Comparison of ENCODE assay signal across 10 cellular contexts in genomic region chr11:64235427-64236161, GRCh38. TPM values are rescaled to one million over a fixed set of nuclear protein-coding genes. Genes with fewer than 3 reads are reported as not detected.
DNase-seq lines count a peak whose midpoint lies in the region; ATAC-seq, FAIRE-seq and TF ChIP-seq lines count a peak whose summit lies in the region.
"Had no signal": no experiment of that assay in that cellular context is flagged by ENCODE, and none has a peak within 500 bp of the region (broad histone marks: within the 10 kb centered on the region; RNA-seq: fewer than 3 reads in every experiment).

No MANE protein-coding gene starts in this region.

- no peaks in the 10 kb centered on the region; a peak in 1 of 5 replicates for H3K27me3 ChIP-seq in HepG2 (ENCODE audit: control insufficient read depth in 1 of 2, insufficient read depth in 2 of 2, low read length in 2 of 2)
- no peaks in the 10 kb centered on the region for H3K27me3 ChIP-seq in tibial artery

- H3K79me2 ChIP-seq in HepG2 (ENCODE audit: insufficient read depth, low read length) = peaks cover 3% of the 10 kb centered on the region

- FAIRE-seq in HepG2 (lab: Jason Lieb, UNC) (no peak), D721Med (lab: Jason Lieb, UNC) (no peak)

- H3K9me3 ChIP-seq in HepG2 (ENCODE audit: low read length) = no peaks in the 10 kb centered on the region
- no peaks in the 10 kb centered on the region for H3K9me3 ChIP-seq in tibial artery

- 78% methylated on average over 1 of the region's 12 CpGs for WGBS in HepG2 (ENCODE audit: low lambda C conversion rate)

- intact Hi-C loops in activated CD4-positive, alpha-beta T cell treated with anti-CD3 and anti-CD28 coated beads, Interleukin-2, amount 10 ng/mL, durations not matched to agents 24 days and 14 days (cut with micrococcal nuclease) = no loop called here
- intact Hi-C loops in HepG2 (cut with micrococcal nuclease; ENCODE audit: unreplicated experiment) (no loop called here), tibial artery (cut with DNase I; ENCODE audit: low total_unique reads) (no loop called here)

- TF ChIP-seq EP300 in HepG2 (IDR thresholded peaks at IDR 0.05; ENCODE audit: low read depth in 2 of 2, low read length in 2 of 2) (no peak), HepG2 (CRISPR knock-in tag; IDR thresholded peaks at IDR 0.05; ENCODE audit: borderline replicate concordance) (no peak)

- peak overlapping the region; percentile 91 for H3K4me3 Mint-ChIP-seq in activated CD4-positive, alpha-beta T cell treated with anti-CD3 and anti-CD28 coated beads, Interleukin-2, amount 10 ng/mL, durations not matched to agents 24 days and 14 days

- H3K4me2 ChIP-seq in HepG2 (ENCODE audit: low read depth, low read length) = peak overlapping the region; percentile 76

- POLR2A ChIA-PET in HepG2 (lab: Yijun Ruan, JAX) = interaction anchor here (1.6 to 2.3 kb wide), 2 partner anchors 9 to 10 kb away, joined by 7 to 27 read pairs; partner anchors contain the start of genes NUDT22 and TRPT1

- no peak for TF ChIP-seq CTCF in HepG2 (CRISPR knock-in tag; IDR thresholded peaks at IDR 0.05)
- no peak for TF ChIP-seq CTCF in tibial artery (IDR thresholded peaks at IDR 0.05)
- TF ChIP-seq CTCF in D721Med (IDR thresholded peaks at IDR 0.05; ENCODE audit: insufficient read depth, missing control alignments) = no peak

- H3K27ac ChIP-seq in angular gyrus (ENCODE audit: low read depth, low read length) (peak overlapping the region; percentile 82), HepG2 (ENCODE audit: extremely low read length, insufficient read depth, low read length) (no peak overlapping the region), tibial artery (peak overlapping the region; percentile 96 to 98)

- H2AFZ ChIP-seq in HepG2 (ENCODE audit: low read length) = no peak overlapping the region

- H3K27ac Mint-ChIP-seq in activated CD4-positive, alpha-beta T cell treated with anti-CD3 and anti-CD28 coated beads, Interleukin-2, amount 10 ng/mL, durations not matched to agents 24 days and 14 days = peak overlapping the region; percentile 79

- H3K27me3 Mint-ChIP-seq in activated CD4-positive, alpha-beta T cell treated with anti-CD3 and anti-CD28 coated beads, Interleukin-2, amount 10 ng/mL, durations not matched to agents 24 days and 14 days = no peaks in the 10 kb centered on the region

- H3K36me3 Mint-ChIP-seq in activated CD4-positive, alpha-beta T cell treated with anti-CD3 and anti-CD28 coated beads, Interleukin-2, amount 10 ng/mL, durations not matched to agents 24 days and 14 days (ENCODE audit: low read depth) = peaks cover 21% of the 10 kb centered on the region

- CTCF ChIA-PET in HepG2 (lab: Yijun Ruan, JAX; ENCODE audit: low intra/inter-chr PET ratio, low total read pairs) = no interaction called here

- H3K4me1 Mint-ChIP-seq in activated CD4-positive, alpha-beta T cell treated with anti-CD3 and anti-CD28 coated beads, Interleukin-2, amount 10 ng/mL, durations not matched to agents 24 days and 14 days = peaks cover 46% of the 10 kb centered on the region

- no peaks in the 10 kb centered on the region for H4K20me1 ChIP-seq in HepG2 (ENCODE audit: insufficient read depth, low read length)

- H3K9me3 Mint-ChIP-seq in activated CD4-positive, alpha-beta T cell treated with anti-CD3 and anti-CD28 coated beads, Interleukin-2, amount 10 ng/mL, durations not matched to agents 24 days and 14 days = no peaks in the 10 kb centered on the region

- H3K36me3 ChIP-seq in HepG2 (replicated peaks in 1 of 2; ENCODE audit: control insufficient read depth in 1 of 2, insufficient read depth in 2 of 2, low read length in 2 of 2) = no peaks in the 10 kb centered on the region; a peak in 1 of 5 replicates
- H3K36me3 ChIP-seq in tibial artery = peaks cover 6 to 29% (median 16%) of the 10 kb centered on the region in 3 donors

- TF ChIP-seq RAD21 in HepG2 (CRISPR knock-in tag; IDR thresholded peaks at IDR 0.05) = no peak

- H3K9ac ChIP-seq in HepG2 (ENCODE audit: insufficient read depth, low read depth, low read length) = peak overlapping the region; percentile 58; the same call in 1 of the 2 replicates

- BruUV-seq in HepG2 (replicated peaks; lab: Mats Ljungman, UMichigan) = TSS peak; percentile 45

- in situ Hi-C loops in HepG2 (cut with HindIII; ENCODE audit: extremely low pct_ligation_motif_present, low pct_unique_long_range_greater_than_20kb) = no loop called here

- no peak for ATAC-seq in HepG2

- H3K4me1 ChIP-seq in HepG2 (ENCODE audit: insufficient read depth, low read length) (peaks cover 74% of the 10 kb centered on the region), tibial artery (peaks cover 7 to 57% (median 44%) of the 10 kb centered on the region in 4 donors)

- peak overlapping the region; percentile 60 to 80 (median 76) for H3K4me3 ChIP-seq in HepG2 (replicated peaks in 1 of 3; ENCODE audit: insufficient read depth in 1 of 3, low read depth in 2 of 3, low read length in 3 of 3)
- peak overlapping the region; percentile 87 to 93 for H3K4me3 ChIP-seq in tibial artery

- TF ChIP-seq POLR2A in HepG2 (IDR thresholded peaks at IDR 0.05; ENCODE audit: insufficient read depth in 1 of 2, low read depth in 2 of 2, low read length in 2 of 2) = no peak

- DNase-seq in activated CD4-positive, alpha-beta T cell treated with anti-CD3 and anti-CD28 coated beads, Interleukin-2, amount 10 ng/mL, durations not matched to agents 24 days and 14 days = no peak
- DNase-seq in activated CD4-positive, alpha-beta T cell treated with anti-CD3 and anti-CD28 coated beads for 48 hours = no peak
- DNase-seq in HepG2 (ENCODE audit: low spot score) (no peak), tibial artery (no peak), D721Med (ENCODE audit: insufficient read length, low spot score) (no peak), NCI-H1417 treated with DMSO at 0.1 percent for 48 hours (lab: John Stamatoyannopoulos, UW) (no peak), SKM-1 treated with dmso at 0.1 percent for 144 hours (lab: John Stamatoyannopoulos, UW; ENCODE audit: unreplicated experiment) (no peak)
- DNase-seq: foreskin melanocyte, NCI-H1092 had no signal

RNA-seq across cellular contexts. Expression of gene VEGFB, which starts 1.2 kb away (rescaled TPM):
- total RNA-seq in activated CD4-positive, alpha-beta T cell treated with anti-CD3 and anti-CD28 coated beads, Interleukin-2, amount 10 ng/mL, durations not matched to agents 24 days and 14 days = 65.4 and 66.7 TPM in 2 replicates
- total RNA-seq in HepG2 (2016; rRNA removed; fragmentation: Illumina TruSeq; extraction: Trizol) = 10.1 and 11.3 TPM in 2 replicates
- 33.3 and 36.0 TPM in 2 replicates for total RNA-seq in HepG2 (2016; cell fraction: cytosol; rRNA removed; fragmentation: Illumina TruSeq; extraction: Trizol; ENCODE audit: low read depth)
- 7.7 and 10.8 TPM in 2 replicates for total RNA-seq in HepG2 (2016; cell fraction: insoluble cytoplasmic fraction; rRNA removed; fragmentation: Illumina TruSeq; extraction: Trizol)
- total RNA-seq in HepG2 (2016; cell fraction: membrane; rRNA removed; fragmentation: Illumina TruSeq; extraction: Trizol) = 38.1 and 42.4 TPM in 2 replicates
- total RNA-seq in HepG2 (2016; cell fraction: nucleus; rRNA removed; fragmentation: Illumina TruSeq; extraction: Trizol) = 6.0 and 7.4 TPM in 2 replicates
- polyA plus RNA-seq in HepG2 (2011; rRNA removed) = 9.0 and 10.8 TPM in 2 replicates
- 6.4 and 7.2 TPM in 2 replicates for polyA plus RNA-seq in HepG2 (2011; cell fraction: cytosol; rRNA removed)
- 14.7 and 17.2 TPM in 2 replicates for polyA plus RNA-seq in HepG2 (2011; cell fraction: nucleus; rRNA removed)
- polyA plus RNA-seq in HepG2 (2012) = 40.4 and 54.0 TPM in 2 replicates
- 75.5 and 81.3 TPM in 2 replicates for polyA plus RNA-seq in HepG2 (2016; cell fraction: cytosol; fragmentation: Illumina TruSeq; extraction: Trizol; ENCODE audit: low read depth)
- polyA plus RNA-seq in HepG2 (2016; cell fraction: insoluble cytoplasmic fraction; fragmentation: Illumina TruSeq; extraction: Trizol; ENCODE audit: low read depth) = 19.0 and 24.4 TPM in 2 replicates
- polyA plus RNA-seq in HepG2 (2016; cell fraction: membrane; fragmentation: Illumina TruSeq; extraction: Trizol; ENCODE audit: low read depth) = 73.2 and 75.8 TPM in 2 replicates
- polyA plus RNA-seq in HepG2 (2016; cell fraction: nucleus; fragmentation: Illumina TruSeq; extraction: Trizol; ENCODE audit: insufficient read depth, low read depth) = 29.2 and 36.6 TPM in 2 replicates
- polyA minus RNA-seq in HepG2 (2011; rRNA and poly(A)+ RNA removed; ENCODE audit: low replicate concordance) = 8.3 and 8.6 TPM in 2 replicates
- 9.6 and 10.8 TPM in 2 replicates for polyA minus RNA-seq in HepG2 (2011; cell fraction: cytosol; rRNA and poly(A)+ RNA removed)
- 2.8 and 3.7 TPM in 2 replicates for polyA minus RNA-seq in HepG2 (2011; cell fraction: nucleus; rRNA and poly(A)+ RNA removed)

RNA-seq across cellular contexts. Expression of gene DNAJC4, which starts 5.2 kb away (rescaled TPM):
- 19.9 and 20.0 TPM in 2 replicates for total RNA-seq in activated CD4-positive, alpha-beta T cell treated with anti-CD3 and anti-CD28 coated beads, Interleukin-2, amount 10 ng/mL, durations not matched to agents 24 days and 14 days
- total RNA-seq in HepG2 (2016; rRNA removed; fragmentation: Illumina TruSeq; extraction: Trizol) = 7.1 and 10.3 TPM in 2 replicates
- total RNA-seq in HepG2 (2016; cell fraction: cytosol; rRNA removed; fragmentation: Illumina TruSeq; extraction: Trizol; ENCODE audit: low read depth) = 28.3 and 35.6 TPM in 2 replicates
- 6.3 and 10.4 TPM in 2 replicates for total RNA-seq in HepG2 (2016; cell fraction: insoluble cytoplasmic fraction; rRNA removed; fragmentation: Illumina TruSeq; extraction: Trizol)
- 28.1 and 29.9 TPM in 2 replicates for total RNA-seq in HepG2 (2016; cell fraction: membrane; rRNA removed; fragmentation: Illumina TruSeq; extraction: Trizol)
- 5.2 and 8.8 TPM in 2 replicates for total RNA-seq in HepG2 (2016; cell fraction: nucleus; rRNA removed; fragmentation: Illumina TruSeq; extraction: Trizol)
- polyA plus RNA-seq in HepG2 (2011; rRNA removed) = 60.8 and 70.9 TPM in 2 replicates
- 33.5 and 51.1 TPM in 2 replicates for polyA plus RNA-seq in HepG2 (2011; cell fraction: cytosol; rRNA removed)
- polyA plus RNA-seq in HepG2 (2011; cell fraction: nucleus; rRNA removed) = 73.5 and 95.2 TPM in 2 replicates
- 39.4 and 41.6 TPM in 2 replicates for polyA plus RNA-seq in HepG2 (2012)
- 106 and 114 TPM in 2 replicates for polyA plus RNA-seq in HepG2 (2016; cell fraction: cytosol; fragmentation: Illumina TruSeq; extraction: Trizol; ENCODE audit: low read depth)
- 22.4 and 29.3 TPM in 2 replicates for polyA plus RNA-seq in HepG2 (2016; cell fraction: insoluble cytoplasmic fraction; fragmentation: Illumina TruSeq; extraction: Trizol; ENCODE audit: low read depth)
- 95.1 and 103 TPM in 2 replicates for polyA plus RNA-seq in HepG2 (2016; cell fraction: membrane; fragmentation: Illumina TruSeq; extraction: Trizol; ENCODE audit: low read depth)
- 38.2 and 42.5 TPM in 2 replicates for polyA plus RNA-seq in HepG2 (2016; cell fraction: nucleus; fragmentation: Illumina TruSeq; extraction: Trizol; ENCODE audit: insufficient read depth, low read depth)
- polyA minus RNA-seq in HepG2 (2011; rRNA and poly(A)+ RNA removed; ENCODE audit: low replicate concordance) = 22.4 and 24.1 TPM in 2 replicates
- 10.7 and 10.8 TPM in 2 replicates for polyA minus RNA-seq in HepG2 (2011; cell fraction: cytosol; rRNA and poly(A)+ RNA removed)
- 6.1 and 7.1 TPM in 2 replicates for polyA minus RNA-seq in HepG2 (2011; cell fraction: nucleus; rRNA and poly(A)+ RNA removed)

RNA-seq across cellular contexts. Expression of gene FKBP2, which starts 5.3 kb away (rescaled TPM):
- total RNA-seq in activated CD4-positive, alpha-beta T cell treated with anti-CD3 and anti-CD28 coated beads, Interleukin-2, amount 10 ng/mL, durations not matched to agents 24 days and 14 days = 28.8 and 30.6 TPM in 2 replicates
- total RNA-seq in HepG2 (2016; rRNA removed; fragmentation: Illumina TruSeq; extraction: Trizol) = 29.4 and 53.3 TPM in 2 replicates
- 18.2 and 19.3 TPM in 2 replicates for total RNA-seq in HepG2 (2016; cell fraction: cytosol; rRNA removed; fragmentation: Illumina TruSeq; extraction: Trizol; ENCODE audit: low read depth)
- 32.3 and 56.4 TPM in 2 replicates for total RNA-seq in HepG2 (2016; cell fraction: insoluble cytoplasmic fraction; rRNA removed; fragmentation: Illumina TruSeq; extraction: Trizol)
- total RNA-seq in HepG2 (2016; cell fraction: membrane; rRNA removed; fragmentation: Illumina TruSeq; extraction: Trizol) = 18.4 and 23.6 TPM in 2 replicates
- 36.5 and 38.1 TPM in 2 replicates for total RNA-seq in HepG2 (2016; cell fraction: nucleus; rRNA removed; fragmentation: Illumina TruSeq; extraction: Trizol)
- polyA plus RNA-seq in HepG2 (2011; rRNA removed) = 30.1 and 36.0 TPM in 2 replicates
- 43.4 and 54.7 TPM in 2 replicates for polyA plus RNA-seq in HepG2 (2011; cell fraction: cytosol; rRNA removed)
- 26.7 and 33.6 TPM in 2 replicates for polyA plus RNA-seq in HepG2 (2011; cell fraction: nucleus; rRNA removed)
- 49.8 and 55.5 TPM in 2 replicates for polyA plus RNA-seq in HepG2 (2012)
- 23.8 and 29.7 TPM in 2 replicates for polyA plus RNA-seq in HepG2 (2016; cell fraction: cytosol; fragmentation: Illumina TruSeq; extraction: Trizol; ENCODE audit: low read depth)
- polyA plus RNA-seq in HepG2 (2016; cell fraction: insoluble cytoplasmic fraction; fragmentation: Illumina TruSeq; extraction: Trizol; ENCODE audit: low read depth) = 44.0 and 46.7 TPM in 2 replicates
- 22.8 and 23.9 TPM in 2 replicates for polyA plus RNA-seq in HepG2 (2016; cell fraction: membrane; fragmentation: Illumina TruSeq; extraction: Trizol; ENCODE audit: low read depth)
- 104 and 111 TPM in 2 replicates for polyA plus RNA-seq in HepG2 (2016; cell fraction: nucleus; fragmentation: Illumina TruSeq; extraction: Trizol; ENCODE audit: insufficient read depth, low read depth)
- polyA minus RNA-seq in HepG2 (2011; rRNA and poly(A)+ RNA removed; ENCODE audit: low replicate concordance) = 21.5 and 47.8 TPM in 2 replicates
- polyA minus RNA-seq in HepG2 (2011; cell fraction: cytosol; rRNA and poly(A)+ RNA removed) = 13.1 and 15.1 TPM in 2 replicates
- 5.5 and 7.8 TPM in 2 replicates for polyA minus RNA-seq in HepG2 (2011; cell fraction: nucleus; rRNA and poly(A)+ RNA removed)

RNA-seq across cellular contexts. Expression of gene NUDT22, which starts 9.5 kb away (rescaled TPM):
- total RNA-seq in activated CD4-positive, alpha-beta T cell treated with anti-CD3 and anti-CD28 coated beads, Interleukin-2, amount 10 ng/mL, durations not matched to agents 24 days and 14 days = 66.1 and 72.6 TPM in 2 replicates
- 38.5 and 39.8 TPM in 2 replicates for total RNA-seq in HepG2 (2016; rRNA removed; fragmentation: Illumina TruSeq; extraction: Trizol)
- total RNA-seq in HepG2 (2016; cell fraction: cytosol; rRNA removed; fragmentation: Illumina TruSeq; extraction: Trizol; ENCODE audit: low read depth) = 48.7 and 58.7 TPM in 2 replicates
- 37.6 and 40.0 TPM in 2 replicates for total RNA-seq in HepG2 (2016; cell fraction: insoluble cytoplasmic fraction; rRNA removed; fragmentation: Illumina TruSeq; extraction: Trizol)
- total RNA-seq in HepG2 (2016; cell fraction: membrane; rRNA removed; fragmentation: Illumina TruSeq; extraction: Trizol) = 48.0 and 62.5 TPM in 2 replicates
- 18.9 and 27.6 TPM in 2 replicates for total RNA-seq in HepG2 (2016; cell fraction: nucleus; rRNA removed; fragmentation: Illumina TruSeq; extraction: Trizol)
- 33.5 and 38.6 TPM in 2 replicates for polyA plus RNA-seq in HepG2 (2011; rRNA removed)
- polyA plus RNA-seq in HepG2 (2011; cell fraction: cytosol; rRNA removed) = 23.8 and 46.2 TPM in 2 replicates
- 106 and 113 TPM in 2 replicates for polyA plus RNA-seq in HepG2 (2011; cell fraction: nucleus; rRNA removed)
- 14.6 and 20.4 TPM in 2 replicates for polyA plus RNA-seq in HepG2 (2012)
- 41.8 and 51.1 TPM in 2 replicates for polyA plus RNA-seq in HepG2 (2016; cell fraction: cytosol; fragmentation: Illumina TruSeq; extraction: Trizol; ENCODE audit: low read depth)
- polyA plus RNA-seq in HepG2 (2016; cell fraction: insoluble cytoplasmic fraction; fragmentation: Illumina TruSeq; extraction: Trizol; ENCODE audit: low read depth) = 30.6 and 31.0 TPM in 2 replicates
- 38.0 and 47.3 TPM in 2 replicates for polyA plus RNA-seq in HepG2 (2016; cell fraction: membrane; fragmentation: Illumina TruSeq; extraction: Trizol; ENCODE audit: low read depth)
- polyA plus RNA-seq in HepG2 (2016; cell fraction: nucleus; fragmentation: Illumina TruSeq; extraction: Trizol; ENCODE audit: insufficient read depth, low read depth) = 38.7 and 47.5 TPM in 2 replicates
- polyA minus RNA-seq in HepG2 (2011; rRNA and poly(A)+ RNA removed; ENCODE audit: low replicate concordance) = 36.4 and 41.0 TPM in 2 replicates
- 15.6 and 16.6 TPM in 2 replicates for polyA minus RNA-seq in HepG2 (2011; cell fraction: cytosol; rRNA and poly(A)+ RNA removed)
- 25.8 and 28.7 TPM in 2 replicates for polyA minus RNA-seq in HepG2 (2011; cell fraction: nucleus; rRNA and poly(A)+ RNA removed)

RNA-seq across cellular contexts. Expression of gene TRPT1, which starts 9.6 kb away (rescaled TPM):
- 29.8 and 31.7 TPM in 2 replicates for total RNA-seq in activated CD4-positive, alpha-beta T cell treated with anti-CD3 and anti-CD28 coated beads, Interleukin-2, amount 10 ng/mL, durations not matched to agents 24 days and 14 days
- 21.0 and 24.8 TPM in 2 replicates for total RNA-seq in HepG2 (2016; rRNA removed; fragmentation: Illumina TruSeq; extraction: Trizol)
- 51.8 and 67.6 TPM in 2 replicates for total RNA-seq in HepG2 (2016; cell fraction: cytosol; rRNA removed; fragmentation: Illumina TruSeq; extraction: Trizol; ENCODE audit: low read depth)
- total RNA-seq in HepG2 (2016; cell fraction: insoluble cytoplasmic fraction; rRNA removed; fragmentation: Illumina TruSeq; extraction: Trizol) = 18.2 and 26.1 TPM in 2 replicates
- total RNA-seq in HepG2 (2016; cell fraction: membrane; rRNA removed; fragmentation: Illumina TruSeq; extraction: Trizol) = 40.6 and 48.2 TPM in 2 replicates
- 17.4 and 18.2 TPM in 2 replicates for total RNA-seq in HepG2 (2016; cell fraction: nucleus; rRNA removed; fragmentation: Illumina TruSeq; extraction: Trizol)
- polyA plus RNA-seq in HepG2 (2011; rRNA removed) = 40.7 and 45.1 TPM in 2 replicates
- polyA plus RNA-seq in HepG2 (2011; cell fraction: cytosol; rRNA removed) = 33.6 and 56.7 TPM in 2 replicates
- 175 and 197 TPM in 2 replicates for polyA plus RNA-seq in HepG2 (2011; cell fraction: nucleus; rRNA removed)
- polyA plus RNA-seq in HepG2 (2012) = 24.3 TPM in 2 replicates
- polyA plus RNA-seq in HepG2 (2016; cell fraction: cytosol; fragmentation: Illumina TruSeq; extraction: Trizol; ENCODE audit: low read depth) = 59.1 and 73.2 TPM in 2 replicates
- polyA plus RNA-seq in HepG2 (2016; cell fraction: insoluble cytoplasmic fraction; fragmentation: Illumina TruSeq; extraction: Trizol; ENCODE audit: low read depth) = 18.0 and 24.7 TPM in 2 replicates
- 41.3 and 42.8 TPM in 2 replicates for polyA plus RNA-seq in HepG2 (2016; cell fraction: membrane; fragmentation: Illumina TruSeq; extraction: Trizol; ENCODE audit: low read depth)
- polyA plus RNA-seq in HepG2 (2016; cell fraction: nucleus; fragmentation: Illumina TruSeq; extraction: Trizol; ENCODE audit: insufficient read depth, low read depth) = 39.3 and 44.3 TPM in 2 replicates
- 34.0 and 59.0 TPM in 2 replicates for polyA minus RNA-seq in HepG2 (2011; rRNA and poly(A)+ RNA removed; ENCODE audit: low replicate concordance)
- 15.5 and 17.8 TPM in 2 replicates for polyA minus RNA-seq in HepG2 (2011; cell fraction: cytosol; rRNA and poly(A)+ RNA removed)
- polyA minus RNA-seq in HepG2 (2011; cell fraction: nucleus; rRNA and poly(A)+ RNA removed) = 14.8 and 16.0 TPM in 2 replicates
